Comparison of ENCODE assay signal across 8 cellular contexts in genomic region chr12:6944381-6945186, GRCh38. TPM values are rescaled to one million over a fixed set of nuclear protein-coding genes. Genes with fewer than 3 reads are reported as not detected.
DNase-seq lines count a peak whose midpoint lies in the region; ATAC-seq and TF ChIP-seq lines count a peak whose summit lies in the region.

No MANE protein-coding gene starts in this region.

- peaks cover 14% of the 10 kb centered on the region for H3K4me1 ChIP-seq in colonic mucosa

- H3K4me3 ChIP-seq in colonic mucosa = peak overlapping the region; percentile 54

- ATAC-seq in GM19035 (IDR thresholded peaks at IDR 0.05; ENCODE audit: unreplicated experiment) (peak; percentile 36), HG03439 (IDR thresholded peaks at IDR 0.05; ENCODE audit: unreplicated experiment) (peak; percentile 32), left colon (peak; percentile 56)

- TF ChIP-seq CTCF in colonic mucosa (IDR thresholded peaks at IDR 0.05) = peak; percentile 76

- no peaks in the 10 kb centered on the region for H3K9me3 ChIP-seq in colonic mucosa

- no peaks in the 10 kb centered on the region for H3K27me3 ChIP-seq in colonic mucosa

- H3K36me3 ChIP-seq in colonic mucosa = no peaks in the 10 kb centered on the region

- DNase-seq in AG20443 (ENCODE audit: low spot score) (peak; percentile 94), NCI-H510A (lab: John Stamatoyannopoulos, UW) (peak; percentile 82), colonic mucosa (peak; percentile 97), left colon (peak; percentile 95)
- peak; percentile 84 to 86 for DNase-seq in activated CD4-positive, alpha-beta T cell treated with anti-CD3 and anti-CD28 coated beads for 4 hours
- peak in 3 of 4 experiments; percentile 70 to 89 (median 79) for DNase-seq in stimulated activated CD4-positive, alpha-beta T cell treated with anti-CD3 and anti-CD28 coated beads, Interleukin-1b, Interleukin-23, amount 100 ng/mL, for 24 hours (ENCODE audit: low read depth in 4 of 4, low spot score in 1 of 4)

- peak overlapping the region; percentile 78 to 98 for H3K9ac ChIP-seq in colonic mucosa (ENCODE audit: low read depth in 2 of 2, low read length in 2 of 2)

- H3K27ac ChIP-seq in colonic mucosa = peak overlapping the region; percentile 98

- intact Hi-C loops in colonic mucosa (cut with DNase I) = loop anchor here (2.0 kb wide), 1 partner anchor 20 kb away; no protein-coding TSS in a partner anchor
- intact Hi-C loops in left colon (cut with DNase I, micrococcal nuclease) = no loop called here

RNA-seq across cellular contexts. Expression of gene C12orf57, which starts 0.8 kb away (rescaled TPM):
- total RNA-seq in colonic mucosa (100 to 1,000 TPM; 114 to 206 TPM), left colon (100 to 1,000 TPM; 151 to 168 TPM)

RNA-seq across cellular contexts. Expression of gene RNU7-1, which starts 1.0 kb away (rescaled TPM):
- total RNA-seq in colonic mucosa = not detected
- not detected for total RNA-seq in left colon

RNA-seq across cellular contexts. Expression of gene PTPN6, which starts 6.6 kb away (rescaled TPM):
- 10 to 100 TPM; 44.8 to 48.1 TPM for total RNA-seq in colonic mucosa
- 10 to 100 TPM; 40.0 to 43.9 TPM for total RNA-seq in left colon

RNA-seq across cellular contexts. Expression of gene ATN1, which starts 16.8 kb away (rescaled TPM):
- total RNA-seq in colonic mucosa (100 to 1,000 TPM in 1 of 2 donors, 10 to 100 TPM in 1; 67.5 to 103 TPM), left colon (10 to 100 TPM; 64.6 to 78.9 TPM)

RNA-seq across cellular contexts. Expression of gene PHB2, which starts 25.9 kb away (rescaled TPM):
- 100 to 1,000 TPM; 233 to 323 TPM for total RNA-seq in colonic mucosa
- total RNA-seq in left colon = 100 to 1,000 TPM; 202 to 249 TPM

Comparison
In these comparisons a context has a peak if more than half of its experiments do, and no peak if none do; other contexts are left out.
1. Peak in every context shown above with its lines: DNase-seq, ATAC-seq, H3K4me3 ChIP-seq and H3K27ac ChIP-seq.